Comparison of ENCODE assay signal across 8 cellular contexts in genomic region chr7:5419523-5420107, GRCh38. TPM values are rescaled to one million over a fixed set of nuclear protein-coding genes. Genes with fewer than 3 reads are reported as not detected.
DNase-seq lines count a peak whose midpoint lies in the region; ATAC-seq and TF ChIP-seq lines count a peak whose summit lies in the region.

No MANE protein-coding gene starts in this region.

- H3K9me3 ChIP-seq in WERI-Rb-1 (ENCODE audit: severe bottlenecking), result no peaks in the 10 kb centered on the region
- no peaks in the 10 kb centered on the region for H3K9me3 ChIP-seq in heart left ventricle
- H3K9me3 ChIP-seq in psoas muscle, result no peaks in the 10 kb centered on the region

- 0 to 3% (median 1%) methylated on average over 31 to 44 of the region's 44 CpGs for WGBS in heart left ventricle, 4 donors
- 1 to 2% (median 1%) methylated on average over 39 to 44 of the region's 44 CpGs for WGBS in psoas muscle, 3 donors

- H3K4me1 ChIP-seq in heart left ventricle (peaks cover 6 to 36% (median 19%) of the 10 kb centered on the region in 12 donors), psoas muscle (peaks cover 11% of the 10 kb centered on the region)

- H3K4me3 ChIP-seq in WERI-Rb-1 (ENCODE audit: low read depth, low read length), result peak overlapping the region; percentile 28
- peak overlapping the region; percentile 81 to 99 (median 94) for H3K4me3 ChIP-seq in heart left ventricle
- peak overlapping the region; percentile 99 for H3K4me3 ChIP-seq in psoas muscle

- intact Hi-C loops in heart left ventricle (cut with DNase I) (no loop called here), psoas muscle (cut with DNase I) (no loop called here)

- no peaks in the 10 kb centered on the region for H3K36me3 ChIP-seq in WERI-Rb-1
- H3K36me3 ChIP-seq in heart left ventricle, result peaks cover 0 to 16% (median 0%) of the 10 kb centered on the region in 9 donors
- peaks cover 0 to 4% of the 10 kb centered on the region in 2 donors for H3K36me3 ChIP-seq in psoas muscle (ENCODE audit: insufficient read depth in 1 of 2, low read depth in 1 of 2)

- peaks cover 43% of the 10 kb centered on the region for H3K27me3 ChIP-seq in WERI-Rb-1 (ENCODE audit: insufficient read depth, low read depth, severe bottlenecking)
- H3K27me3 ChIP-seq in heart left ventricle, result peaks cover 0 to 9% (median 0%) of the 10 kb centered on the region in 9 donors
- no peaks in the 10 kb centered on the region for H3K27me3 ChIP-seq in psoas muscle (ENCODE audit: insufficient read depth in 3 of 3, low read length in 2 of 3)

- TF ChIP-seq CTCF in WERI-Rb-1 (IDR thresholded peaks at IDR 0.05; ENCODE audit: low read depth, low read length), result no peak
- TF ChIP-seq CTCF in heart left ventricle (IDR thresholded peaks at IDR 0.05), result no peak
- no peak for TF ChIP-seq CTCF in psoas muscle (IDR thresholded peaks at IDR 0.05)

- H3K27ac ChIP-seq in WERI-Rb-1 (no peak overlapping the region), heart left ventricle (peak overlapping the region; percentile 96 to 100 (median 100)), psoas muscle (peak overlapping the region; percentile 100)

- ATAC-seq in heart left ventricle (no peak), psoas muscle (no peak)

- no peak for TF ChIP-seq POLR2A in heart left ventricle (IDR thresholded peaks at IDR 0.05)

- DNase-seq in ELF-1 (ENCODE audit: low read depth, low spot score) (peak; percentile 55), WERI-Rb-1 (no peak), heart left ventricle (peak in 3 of 5 donors; percentile 32 to 62 (median 51)), psoas muscle (no peak), HK-2 (ENCODE audit: unreplicated experiment) (no peak), NCI-H82 treated with DMSO at 0.1 percent for 48 hours (lab: John Stamatoyannopoulos, UW; ENCODE audit: unreplicated experiment) (no peak)
- DNase-seq in activated effector memory CD4-positive, alpha-beta T cell treated with anti-CD3 and anti-CD28 coated beads, Interleukin-2, amount 50 U/mL, for 16 hours, result no peak
- no peak for DNase-seq in activated CD8-positive, alpha-beta memory T cell treated with anti-CD3 and anti-CD28 coated beads, Interleukin-2, amount 50 U/mL, for 4 hours

RNA-seq across cellular contexts. Expression of gene TNRC18, which starts 4.0 kb away (rescaled TPM):
- 10 to 100 TPM; 23.4 to 66.6 (median 35.4) TPM for total RNA-seq in heart left ventricle
- polyA plus RNA-seq in heart left ventricle, result 10 to 100 TPM; 26.7 to 27.6 TPM
- total RNA-seq in psoas muscle, result 10 to 100 TPM; 18.5 to 27.9 (median 23.8) TPM
- 10 to 100 TPM in 1 of 3 donors, 1 to 10 TPM in 2; 5.9 to 15.8 (median 7.3) TPM for polyA plus RNA-seq in psoas muscle

Comparison
In these comparisons a context has a peak if more than half of its experiments do, and no peak if none do; other contexts are left out.
1. DNase-seq: peak in ELF-1 (single experiment) and heart left ventricle (3 of 5); none in WERI-Rb-1 (single experiment), psoas muscle (0 of 2), activated effector memory CD4-positive, alpha-beta T cell treated with anti-CD3 and anti-CD28 coated beads, Interleukin-2, amount 50 U/mL, for 16 hours (single experiment), activated CD8-positive, alpha-beta memory T cell treated with anti-CD3 and anti-CD28 coated beads, Interleukin-2, amount 50 U/mL, for 4 hours (single experiment), HK-2 (single experiment) and NCI-H82 treated with DMSO at 0.1 percent for 48 hours (single experiment).
2. H3K4me3 ChIP-seq: peak in every context shown above with its lines; median percentile 99 in psoas muscle; 94 in heart left ventricle; 28 in WERI-Rb-1.